ENCODE assay signal across 30 cellular contexts in genomic region chr12:72146495-72146894, GRCh38.
"Had no signal": no experiment of that assay in that cellular context is flagged by ENCODE, and none has a peak within 500 bp of the region (broad histone marks: within the 10 kb centered on the region; RNA-seq: fewer than 3 reads in every experiment).

No MANE protein-coding gene starts in this region.

- H3K27ac ChIP-seq: ascending aorta, body of pancreas, SK-N-MC had no signal

- H3K4me3 ChIP-seq: ascending aorta, body of pancreas, K562, SK-N-MC had no signal

- H3K9me3 ChIP-seq: ascending aorta, body of pancreas had no signal

- H3K9me3 Mint-ChIP-seq: activated CD8-positive, alpha-beta T cell treated with anti-CD3 and anti-CD28 coated beads for 36 hours; activated naive CD8-positive, alpha-beta T cell treated with anti-CD3 and anti-CD28 coated beads, Interleukin-2, amount 50 U/mL, for 24 hours; activated T-helper 1 cell treated with anti-CD3 and anti-CD28 coated beads, Interleukin-12 subunit alpha, Interleukin-12 subunit beta, Interleukin-2, Interleukin-4 antibody, amounts not matched to agents 30 ng/mL and 10 ng/mL and 1 ng/mL, durations not matched to agents 14 hours and 24 hours and 36 hours; T-cell had no signal

- H3K36me3 Mint-ChIP-seq: activated naive CD4-positive, alpha-beta T cell treated with anti-CD3 and anti-CD28 coated beads, Interleukin-2, amount 50 U/mL, for 72 hours; T-cell had no signal

- ATAC-seq: activated CD8-positive, alpha-beta T cell treated with anti-CD3 and anti-CD28 coated beads for 36 hours; activated naive CD4-positive, alpha-beta T cell treated with anti-CD3 and anti-CD28 coated beads, Interleukin-2, amount 50 U/mL, for 72 hours; activated naive CD8-positive, alpha-beta T cell treated with anti-CD3 and anti-CD28 coated beads, Interleukin-2, amount 50 U/mL, for 24 hours; body of pancreas; K562; Panc1; Right ventricle myocardium inferior; T-cell had no signal

- H3K27me3 Mint-ChIP-seq: activated CD8-positive, alpha-beta T cell treated with anti-CD3 and anti-CD28 coated beads for 36 hours; activated naive CD8-positive, alpha-beta T cell treated with anti-CD3 and anti-CD28 coated beads, Interleukin-2, amount 50 U/mL, for 24 hours; T-cell had no signal

- DNase-seq: activated CD4-positive, alpha-beta T cell treated with anti-CD3 and anti-CD28 coated beads for 4 hours; activated CD8-positive, alpha-beta memory T cell treated with anti-CD3 and anti-CD28 coated beads, Interleukin-2, amount 50 U/mL, for 4 hours; activated CD8-positive, alpha-beta T cell treated with anti-CD3 and anti-CD28 coated beads for 36 hours; activated effector memory CD4-positive, alpha-beta T cell treated with Interleukin-2 at 50 U/mL for 16 hours; activated naive CD4-positive, alpha-beta T cell; activated naive CD8-positive, alpha-beta T cell treated with anti-CD3 and anti-CD28 coated beads, Interleukin-2, amount 50 U/mL, for 24 hours; amniotic stem cell; body of pancreas; central memory CD4-positive, alpha-beta T cell; Karpas-422; MM.1S; NCI-H146; NCI-H187 treated with DMSO at 0.1 percent for 48 hours; NCI-H2081 treated with DMSO at 0.1 percent for 48 hours; NCI-H345; NCI-H510A; NCI-H69; NK-92 treated with Interleukin-12 subunit alpha and Interleukin-12 subunit beta, amount 100 ng/mL, for 24 hours; OCI-M1; RPMI8226; T-cell; T-helper 2 cell; T1000 had no signal

- H3K36me3 ChIP-seq: ascending aorta had no signal

- H3K27ac Mint-ChIP-seq: activated CD8-positive, alpha-beta T cell treated with anti-CD3 and anti-CD28 coated beads for 36 hours; activated naive CD4-positive, alpha-beta T cell treated with anti-CD3 and anti-CD28 coated beads, Interleukin-2, amount 50 U/mL, for 72 hours; activated naive CD8-positive, alpha-beta T cell treated with anti-CD3 and anti-CD28 coated beads, Interleukin-2, amount 50 U/mL, for 24 hours; activated T-helper 1 cell treated with anti-CD3 and anti-CD28 coated beads, Interleukin-12 subunit alpha, Interleukin-12 subunit beta, Interleukin-2, Interleukin-4 antibody, amounts not matched to agents 30 ng/mL and 10 ng/mL and 1 ng/mL, durations not matched to agents 14 hours and 24 hours and 36 hours; T-cell had no signal

- H3K4me1 ChIP-seq: ascending aorta, body of pancreas had no signal

- H3K4me1 Mint-ChIP-seq: activated naive CD8-positive, alpha-beta T cell treated with anti-CD3 and anti-CD28 coated beads, Interleukin-2, amount 50 U/mL, for 24 hours; T-cell had no signal

- H3K4me3 Mint-ChIP-seq: activated CD8-positive, alpha-beta T cell treated with anti-CD3 and anti-CD28 coated beads for 36 hours; activated naive CD8-positive, alpha-beta T cell treated with anti-CD3 and anti-CD28 coated beads, Interleukin-2, amount 50 U/mL, for 24 hours; activated T-helper 1 cell treated with anti-CD3 and anti-CD28 coated beads, Interleukin-12 subunit alpha, Interleukin-12 subunit beta, Interleukin-2, Interleukin-4 antibody, amounts not matched to agents 30 ng/mL and 10 ng/mL and 1 ng/mL, durations not matched to agents 14 hours and 24 hours and 36 hours; T-cell had no signal

- H3K27me3 ChIP-seq: ascending aorta, body of pancreas had no signal
